ENCODE assay signal across 15 cellular contexts in genomic region chr1:237568955-237569354, GRCh38.
A peak's percentile ranks its signal among the peaks of the same experiment; 100 is the strongest.
DNase-seq lines count a peak whose midpoint lies in the region; ATAC-seq and TF ChIP-seq lines count a peak whose summit lies in the region.
"Had no signal": no experiment of that assay in that cellular context is flagged by ENCODE, and none has a peak within 500 bp of the region (broad histone marks: within the 10 kb centered on the region; RNA-seq: fewer than 3 reads in every experiment).

No MANE protein-coding gene starts in this region.

- ATAC-seq in left ventricle myocardium superior = peak; percentile 12
- ATAC-seq in Right ventricle myocardium superior (ENCODE audit: poor library complexity) = no peak

- POLR2A ChIA-PET in HEK293 (lab: Yijun Ruan, JAX) = no interaction called here

- H3K4me1 ChIP-seq in HEK293 (ENCODE audit: control insufficient read depth, insufficient read depth, low read length) = peaks cover 6% of the 10 kb centered on the region
- H3K4me1 ChIP-seq: HAP-1 had no signal

- H3K27ac Mint-ChIP-seq in immature natural killer cell = no peak overlapping the region
- H3K27ac Mint-ChIP-seq: CD4-positive, CD25-positive, alpha-beta regulatory T cell; HFFc6 had no signal

- CTCF ChIA-PET in HEK293 (lab: Yijun Ruan, JAX) = interaction anchor here (0.6 to 0.7 kb wide), 3 partner anchors 56 to 662 kb away, joined by 3 to 4 read pairs (median 3); no protein-coding TSS in a partner anchor

- no peaks in the 10 kb centered on the region for H3K9me3 ChIP-seq in HEK293 (ENCODE audit: control insufficient read depth, insufficient read depth, low read depth, low read length)
- H3K9me3 ChIP-seq: HAP-1 had no signal

- H3K27me3 Mint-ChIP-seq in immature natural killer cell (ENCODE audit: low read depth in 3 of 3) = peaks cover 0 to 1% (median 0%) of the 10 kb centered on the region in 3 donors

- no peak overlapping the region for H3K4me3 Mint-ChIP-seq in immature natural killer cell
- H3K4me3 Mint-ChIP-seq: CD4-positive, CD25-positive, alpha-beta regulatory T cell; HFFc6 had no signal

- H3K27ac ChIP-seq in HEK293 (ENCODE audit: extremely low read depth, low read depth, low read length) = no peak overlapping the region
- H3K27ac ChIP-seq: HL-60 had no signal

- no peak for DNase-seq in left ventricle myocardium superior
- DNase-seq in Right ventricle myocardium superior = no peak
- DNase-seq in choroid plexus epithelial cell (ENCODE audit: low read depth) = peak; percentile 1
- DNase-seq in immature natural killer cell = no peak
- no peak for DNase-seq in Kasumi-1 (lab: John Stamatoyannopoulos, UW)
- no peak for DNase-seq in HuH-7 (ENCODE audit: low spot score)
- DNase-seq: Calu3; CD4-positive, CD25-positive, alpha-beta regulatory T cell; DMS 273 treated with DMSO at 0.1 percent for 48 hours; HFFc6; IMR-90; KBM-7 had no signal

- no peaks in the 10 kb centered on the region for H3K36me3 ChIP-seq in HEK293 (ENCODE audit: control insufficient read depth in 2 of 2, insufficient read depth in 1 of 2, low read length in 2 of 2)
- H3K36me3 ChIP-seq: HAP-1 had no signal

- peaks cover 0 to 4% (median 2%) of the 10 kb centered on the region in 6 donors for H3K9me3 Mint-ChIP-seq in immature natural killer cell

- H3K4me1 Mint-ChIP-seq in immature natural killer cell = no peaks in the 10 kb centered on the region
- H3K4me1 Mint-ChIP-seq: CD4-positive, CD25-positive, alpha-beta regulatory T cell had no signal

- intact Hi-C loops in left ventricle myocardium superior (cut with micrococcal nuclease) (no loop called here), Right ventricle myocardium superior (cut with DNase I) (no loop called here)

- H3K4me3 ChIP-seq in HEK293 (ENCODE audit: low read depth, low read length) (no peak overlapping the region), choroid plexus epithelial cell (ENCODE audit: low read depth, low read length) (no peak overlapping the region)
- H3K4me3 ChIP-seq: HAP-1 had no signal

- TF ChIP-seq CTCF in HEK293 (tag by site-specific recombination; IDR thresholded peaks at IDR 0.05) (no peak), choroid plexus epithelial cell (conservative IDR thresholded peaks at IDR 0.05; ENCODE audit: low read depth, low read length) (no peak)

- H3K36me3 Mint-ChIP-seq in immature natural killer cell = no peaks in the 10 kb centered on the region
- H3K36me3 Mint-ChIP-seq: CD4-positive, CD25-positive, alpha-beta regulatory T cell had no signal

TF ChIP-seq in HEK293, 187 proteins besides CTCF, POLR2A, EP300 and RAD21:
- 0 out of 2 replicates have a peak, but pooled peaks have one; percentile 23 for TF ChIP-seq ZNF335 (tag by site-specific recombination; conservative IDR thresholded peaks at IDR 0.05)
- peak; percentile 37; the same call in 1 of the 2 replicates for TF ChIP-seq ZNF18 (tag by site-specific recombination; IDR thresholded peaks at IDR 0.05)
- TF ChIP-seq PRDM1 (tag by site-specific recombination; IDR thresholded peaks at IDR 0.05) = no peak
- no peak for TF ChIP-seq ZNF501 (tag by site-specific recombination; IDR thresholded peaks at IDR 0.05)
- TF ChIP-seq ZNF433 (tag by site-specific recombination; IDR thresholded peaks at IDR 0.05; ENCODE audit: low read depth) = no peak
